1 cellular context compared by ENCODE assay signal in the genomic region with DNA sequence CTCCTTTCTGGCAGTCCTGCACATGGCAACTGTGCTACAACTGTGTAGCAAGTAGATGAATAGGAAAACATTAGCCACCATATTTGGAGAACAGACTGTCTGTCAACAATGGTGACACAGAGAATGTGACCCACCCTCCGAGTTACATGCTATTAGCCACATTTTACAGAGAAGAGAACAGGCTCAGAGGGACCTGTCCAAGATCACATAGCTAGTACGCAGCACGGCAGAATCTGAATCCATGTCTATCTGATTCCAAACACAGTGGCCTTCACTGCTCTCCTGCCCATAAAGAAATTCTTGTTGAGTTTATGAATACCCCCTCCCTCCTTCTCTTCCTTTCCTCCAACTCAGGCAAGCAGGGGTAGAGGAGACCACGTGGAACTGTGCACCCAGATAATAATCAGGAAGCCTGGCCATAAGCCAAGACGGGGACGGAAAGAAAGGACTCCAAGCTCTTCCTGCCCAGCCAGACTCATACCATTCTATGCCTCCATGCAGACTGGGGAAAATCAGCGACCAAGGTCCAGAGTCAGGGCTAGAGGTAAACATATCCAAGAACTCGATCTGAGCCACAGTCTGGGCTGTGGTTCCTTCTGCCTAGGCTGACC.
TF ChIP-seq lines count a peak whose summit lies in the region.

No MANE protein-coding gene starts in this region.

TF ChIP-seq in HepG2, 621 proteins besides CTCF, POLR2A, EP300 and RAD21 (continued from another document and continues in another):
- TF ChIP-seq, protein P1, sequence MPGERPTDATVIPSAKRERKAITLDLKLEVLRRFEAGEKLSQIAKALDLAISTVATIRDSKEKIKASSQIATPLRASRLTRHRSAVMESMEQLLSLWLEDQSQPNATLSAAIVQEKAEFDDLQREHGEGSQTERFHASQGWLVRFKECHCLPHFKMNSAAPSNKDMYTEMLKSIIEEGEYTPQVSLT (CRISPR knock-in tag; IDR thresholded peaks at IDR 0.05; ENCODE audit: borderline replicate concordance, low read depth), result no peak
- TF ChIP-seq CREM (IDR thresholded peaks at IDR 0.05), result peak; percentile 40; the same call in 1 of the 2 replicates
- no peak for TF ChIP-seq CREM (CRISPR knock-in tag; IDR thresholded peaks at IDR 0.05)
- TF ChIP-seq ASH2L (IDR thresholded peaks at IDR 0.05; ENCODE audit: insufficient read length, low read depth, low read length), result no peak
- TF ChIP-seq, protein P2, sequence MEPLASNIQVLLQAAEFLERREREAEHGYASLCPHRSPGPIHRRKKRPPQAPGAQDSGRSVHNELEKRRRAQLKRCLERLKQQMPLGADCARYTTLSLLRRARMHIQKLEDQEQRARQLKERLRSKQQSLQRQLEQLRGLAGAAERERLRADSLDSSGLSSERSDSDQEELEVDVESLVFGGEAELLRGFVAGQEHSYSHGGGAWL (CRISPR knock-in tag; IDR thresholded peaks at IDR 0.05), result no peak
- TF ChIP-seq NFKBIZ (CRISPR knock-in tag; IDR thresholded peaks at IDR 0.05), result no peak
- no peak for TF ChIP-seq ZNF224 (CRISPR knock-in tag; IDR thresholded peaks at IDR 0.05)
- TF ChIP-seq PAF1 (CRISPR knock-in tag; IDR thresholded peaks at IDR 0.05), result no peak
- TF ChIP-seq FOXK1 (CRISPR knock-in tag; IDR thresholded peaks at IDR 0.05; ENCODE audit: borderline replicate concordance, low read depth), result no peak
- peak; percentile 51; the same call in 1 of the 2 replicates for TF ChIP-seq NCOR1 (IDR thresholded peaks at IDR 0.05; ENCODE audit: borderline replicate concordance, low read length)
- no peak for TF ChIP-seq KDM4B (CRISPR knock-in tag; IDR thresholded peaks at IDR 0.05)
- TF ChIP-seq ZNF333 (CRISPR knock-in tag; IDR thresholded peaks at IDR 0.05; ENCODE audit: borderline replicate concordance), result no peak
- no peak for TF ChIP-seq ZNF234 (CRISPR knock-in tag; conservative IDR thresholded peaks at IDR 0.05)
- no peak for TF ChIP-seq ZNF558 (CRISPR knock-in tag; IDR thresholded peaks at IDR 0.05; ENCODE audit: borderline replicate concordance)
- TF ChIP-seq, protein P3, sequence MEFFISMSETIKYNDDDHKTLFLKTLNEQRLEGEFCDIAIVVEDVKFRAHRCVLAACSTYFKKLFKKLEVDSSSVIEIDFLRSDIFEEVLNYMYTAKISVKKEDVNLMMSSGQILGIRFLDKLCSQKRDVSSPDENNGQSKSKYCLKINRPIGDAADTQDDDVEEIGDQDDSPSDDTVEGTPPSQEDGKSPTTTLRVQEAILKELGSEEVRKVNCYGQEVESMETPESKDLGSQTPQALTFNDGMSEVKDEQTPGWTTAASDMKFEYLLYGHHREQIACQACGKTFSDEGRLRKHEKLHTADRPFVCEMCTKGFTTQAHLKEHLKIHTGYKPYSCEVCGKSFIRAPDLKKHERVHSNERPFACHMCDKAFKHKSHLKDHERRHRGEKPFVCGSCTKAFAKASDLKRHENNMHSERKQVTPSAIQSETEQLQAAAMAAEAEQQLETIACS (CRISPR knock-in tag; IDR thresholded peaks at IDR 0.05), result no peak
- TF ChIP-seq HNRNPK (IDR thresholded peaks at IDR 0.05; ENCODE audit: low read depth, low read length, poor library complexity, severe bottlenecking), result no peak
- TF ChIP-seq, protein P4, sequence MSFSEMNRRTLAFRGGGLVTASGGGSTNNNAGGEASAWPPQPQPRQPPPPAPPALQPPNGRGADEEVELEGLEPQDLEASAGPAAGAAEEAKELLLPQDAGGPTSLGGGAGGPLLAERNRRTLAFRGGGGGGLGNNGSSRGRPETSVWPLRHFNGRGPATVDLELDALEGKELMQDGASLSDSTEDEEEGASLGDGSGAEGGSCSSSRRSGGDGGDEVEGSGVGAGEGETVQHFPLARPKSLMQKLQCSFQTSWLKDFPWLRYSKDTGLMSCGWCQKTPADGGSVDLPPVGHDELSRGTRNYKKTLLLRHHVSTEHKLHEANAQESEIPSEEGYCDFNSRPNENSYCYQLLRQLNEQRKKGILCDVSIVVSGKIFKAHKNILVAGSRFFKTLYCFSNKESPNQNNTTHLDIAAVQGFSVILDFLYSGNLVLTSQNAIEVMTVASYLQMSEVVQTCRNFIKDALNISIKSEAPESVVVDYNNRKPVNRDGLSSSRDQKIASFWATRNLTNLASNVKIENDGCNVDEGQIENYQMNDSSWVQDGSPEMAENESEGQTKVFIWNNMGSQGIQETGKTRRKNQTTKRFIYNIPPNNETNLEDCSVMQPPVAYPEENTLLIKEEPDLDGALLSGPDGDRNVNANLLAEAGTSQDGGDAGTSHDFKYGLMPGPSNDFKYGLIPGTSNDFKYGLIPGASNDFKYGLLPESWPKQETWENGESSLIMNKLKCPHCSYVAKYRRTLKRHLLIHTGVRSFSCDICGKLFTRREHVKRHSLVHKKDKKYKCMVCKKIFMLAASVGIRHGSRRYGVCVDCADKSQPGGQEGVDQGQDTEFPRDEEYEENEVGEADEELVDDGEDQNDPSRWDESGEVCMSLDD (CRISPR knock-in tag; IDR thresholded peaks at IDR 0.05; ENCODE audit: borderline replicate concordance), result no peak
- TF ChIP-seq ZNF850 (CRISPR knock-in tag; conservative IDR thresholded peaks at IDR 0.05), result no peak
- no peak for TF ChIP-seq CCDC6 (CRISPR knock-in tag; IDR thresholded peaks at IDR 0.05)
- TF ChIP-seq ZNF143 (CRISPR knock-in tag; IDR thresholded peaks at IDR 0.05), result no peak
- TF ChIP-seq, protein P5, sequence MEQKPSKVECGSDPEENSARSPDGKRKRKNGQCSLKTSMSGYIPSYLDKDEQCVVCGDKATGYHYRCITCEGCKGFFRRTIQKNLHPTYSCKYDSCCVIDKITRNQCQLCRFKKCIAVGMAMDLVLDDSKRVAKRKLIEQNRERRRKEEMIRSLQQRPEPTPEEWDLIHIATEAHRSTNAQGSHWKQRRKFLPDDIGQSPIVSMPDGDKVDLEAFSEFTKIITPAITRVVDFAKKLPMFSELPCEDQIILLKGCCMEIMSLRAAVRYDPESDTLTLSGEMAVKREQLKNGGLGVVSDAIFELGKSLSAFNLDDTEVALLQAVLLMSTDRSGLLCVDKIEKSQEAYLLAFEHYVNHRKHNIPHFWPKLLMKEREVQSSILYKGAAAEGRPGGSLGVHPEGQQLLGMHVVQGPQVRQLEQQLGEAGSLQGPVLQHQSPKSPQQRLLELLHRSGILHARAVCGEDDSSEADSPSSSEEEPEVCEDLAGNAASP (CRISPR knock-in tag; IDR thresholded peaks at IDR 0.05; ENCODE audit: borderline replicate concordance), result peak; percentile 40; the same call in 1 of the 2 replicates
- no peak for TF ChIP-seq GABPA (IDR thresholded peaks at IDR 0.05; ENCODE audit: low read depth, low read length)
- peak; percentile 44; the same call in 1 of the 2 replicates for TF ChIP-seq GABPA (CRISPR knock-in tag; IDR thresholded peaks at IDR 0.05; ENCODE audit: low read depth)
- no peak for TF ChIP-seq MIER3 (CRISPR knock-in tag; IDR thresholded peaks at IDR 0.05; ENCODE audit: borderline replicate concordance)
- peak; percentile 42; the same call in 1 of the 2 replicates for TF ChIP-seq SAFB2 (CRISPR knock-in tag; IDR thresholded peaks at IDR 0.05; ENCODE audit: borderline replicate concordance, low read depth)
- TF ChIP-seq ZNF713 (CRISPR knock-in tag; IDR thresholded peaks at IDR 0.05), result no peak
- TF ChIP-seq HIVEP1 (CRISPR knock-in tag; IDR thresholded peaks at IDR 0.05), result 0 out of 2 replicates have a peak, but pooled peaks have one; percentile 35
- TF ChIP-seq ZNF44 (CRISPR knock-in tag; IDR thresholded peaks at IDR 0.05), result no peak
- TF ChIP-seq, protein P6, sequence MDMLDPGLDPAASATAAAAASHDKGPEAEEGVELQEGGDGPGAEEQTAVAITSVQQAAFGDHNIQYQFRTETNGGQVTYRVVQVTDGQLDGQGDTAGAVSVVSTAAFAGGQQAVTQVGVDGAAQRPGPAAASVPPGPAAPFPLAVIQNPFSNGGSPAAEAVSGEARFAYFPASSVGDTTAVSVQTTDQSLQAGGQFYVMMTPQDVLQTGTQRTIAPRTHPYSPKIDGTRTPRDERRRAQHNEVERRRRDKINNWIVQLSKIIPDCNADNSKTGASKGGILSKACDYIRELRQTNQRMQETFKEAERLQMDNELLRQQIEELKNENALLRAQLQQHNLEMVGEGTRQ (IDR thresholded peaks at IDR 0.05; ENCODE audit: low read depth, low read length), result no peak
- TF ChIP-seq, protein P6 (CRISPR knock-in tag; IDR thresholded peaks at IDR 0.05; ENCODE audit: borderline replicate concordance), result peak; percentile 67
- TF ChIP-seq MEF2D (CRISPR knock-in tag; IDR thresholded peaks at IDR 0.05), result peak; percentile 64
- TF ChIP-seq ZNF282 (IDR thresholded peaks at IDR 0.05; ENCODE audit: partially characterized antibody), result no peak
- no peak for TF ChIP-seq TMF1 (CRISPR knock-in tag; IDR thresholded peaks at IDR 0.05; ENCODE audit: low read depth)
- TF ChIP-seq, protein P7, sequence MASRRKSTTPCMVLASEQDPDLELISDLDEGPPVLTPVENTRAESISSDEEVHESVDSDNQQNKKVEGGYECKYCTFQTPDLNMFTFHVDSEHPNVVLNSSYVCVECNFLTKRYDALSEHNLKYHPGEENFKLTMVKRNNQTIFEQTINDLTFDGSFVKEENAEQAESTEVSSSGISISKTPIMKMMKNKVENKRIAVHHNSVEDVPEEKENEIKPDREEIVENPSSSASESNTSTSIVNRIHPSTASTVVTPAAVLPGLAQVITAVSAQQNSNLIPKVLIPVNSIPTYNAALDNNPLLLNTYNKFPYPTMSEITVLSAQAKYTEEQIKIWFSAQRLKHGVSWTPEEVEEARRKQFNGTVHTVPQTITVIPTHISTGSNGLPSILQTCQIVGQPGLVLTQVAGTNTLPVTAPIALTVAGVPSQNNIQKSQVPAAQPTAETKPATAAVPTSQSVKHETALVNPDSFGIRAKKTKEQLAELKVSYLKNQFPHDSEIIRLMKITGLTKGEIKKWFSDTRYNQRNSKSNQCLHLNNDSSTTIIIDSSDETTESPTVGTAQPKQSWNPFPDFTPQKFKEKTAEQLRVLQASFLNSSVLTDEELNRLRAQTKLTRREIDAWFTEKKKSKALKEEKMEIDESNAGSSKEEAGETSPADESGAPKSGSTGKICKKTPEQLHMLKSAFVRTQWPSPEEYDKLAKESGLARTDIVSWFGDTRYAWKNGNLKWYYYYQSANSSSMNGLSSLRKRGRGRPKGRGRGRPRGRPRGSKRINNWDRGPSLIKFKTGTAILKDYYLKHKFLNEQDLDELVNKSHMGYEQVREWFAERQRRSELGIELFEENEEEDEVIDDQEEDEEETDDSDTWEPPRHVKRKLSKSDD (CRISPR knock-in tag; IDR thresholded peaks at IDR 0.05; ENCODE audit: low read depth), result no peak
- TF ChIP-seq GATA4 (IDR thresholded peaks at IDR 0.05; ENCODE audit: borderline replicate concordance, low read depth), result no peak
- no peak for TF ChIP-seq KDM3A (CRISPR knock-in tag; IDR thresholded peaks at IDR 0.05; ENCODE audit: low read depth)
- TF ChIP-seq, protein P8, sequence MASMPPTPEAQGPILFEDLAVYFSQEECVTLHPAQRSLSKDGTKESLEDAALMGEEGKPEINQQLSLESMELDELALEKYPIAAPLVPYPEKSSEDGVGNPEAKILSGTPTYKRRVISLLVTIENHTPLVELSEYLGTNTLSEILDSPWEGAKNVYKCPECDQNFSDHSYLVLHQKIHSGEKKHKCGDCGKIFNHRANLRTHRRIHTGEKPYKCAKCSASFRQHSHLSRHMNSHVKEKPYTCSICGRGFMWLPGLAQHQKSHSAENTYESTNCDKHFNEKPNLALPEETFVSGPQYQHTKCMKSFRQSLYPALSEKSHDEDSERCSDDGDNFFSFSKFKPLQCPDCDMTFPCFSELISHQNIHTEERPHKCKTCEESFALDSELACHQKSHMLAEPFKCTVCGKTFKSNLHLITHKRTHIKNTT (CRISPR knock-in tag; IDR thresholded peaks at IDR 0.05), result no peak
- no peak; the same call in 1 of the 2 replicates for TF ChIP-seq ZNF160 (CRISPR knock-in tag; IDR thresholded peaks at IDR 0.05)
- TF ChIP-seq JUNB (CRISPR knock-in tag; IDR thresholded peaks at IDR 0.05; ENCODE audit: borderline replicate concordance), result no peak
- TF ChIP-seq ZNF501 (CRISPR knock-in tag; IDR thresholded peaks at IDR 0.05), result no peak
- TF ChIP-seq, protein P9, sequence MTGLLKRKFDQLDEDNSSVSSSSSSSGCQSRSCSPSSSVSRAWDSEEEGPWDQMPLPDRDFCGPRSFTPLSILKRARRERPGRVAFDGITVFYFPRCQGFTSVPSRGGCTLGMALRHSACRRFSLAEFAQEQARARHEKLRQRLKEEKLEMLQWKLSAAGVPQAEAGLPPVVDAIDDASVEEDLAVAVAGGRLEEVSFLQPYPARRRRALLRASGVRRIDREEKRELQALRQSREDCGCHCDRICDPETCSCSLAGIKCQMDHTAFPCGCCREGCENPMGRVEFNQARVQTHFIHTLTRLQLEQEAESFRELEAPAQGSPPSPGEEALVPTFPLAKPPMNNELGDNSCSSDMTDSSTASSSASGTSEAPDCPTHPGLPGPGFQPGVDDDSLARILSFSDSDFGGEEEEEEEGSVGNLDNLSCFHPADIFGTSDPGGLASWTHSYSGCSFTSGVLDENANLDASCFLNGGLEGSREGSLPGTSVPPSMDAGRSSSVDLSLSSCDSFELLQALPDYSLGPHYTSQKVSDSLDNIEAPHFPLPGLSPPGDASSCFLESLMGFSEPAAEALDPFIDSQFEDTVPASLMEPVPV (CRISPR knock-in tag; IDR thresholded peaks at IDR 0.05), result no peak
- no peak for TF ChIP-seq ZNF598 (CRISPR knock-in tag; IDR thresholded peaks at IDR 0.05; ENCODE audit: borderline replicate concordance)
- no peak for TF ChIP-seq KLF12 (CRISPR knock-in tag; IDR thresholded peaks at IDR 0.05; ENCODE audit: borderline replicate concordance)
- no peak for TF ChIP-seq ZNF121 (CRISPR knock-in tag; IDR thresholded peaks at IDR 0.05)
